9 cellular contexts compared by ENCODE assay signal in genomic region chr9:127927457-127928231, GRCh38. TPM values are rescaled to one million over a fixed set of nuclear protein-coding genes. Genes with fewer than 3 reads are reported as not detected.
DNase-seq lines count a peak whose midpoint lies in the region; ATAC-seq and TF ChIP-seq lines count a peak whose summit lies in the region.
"Had no signal": no experiment of that assay in that cellular context is flagged by ENCODE, and none has a peak within 500 bp of the region (broad histone marks: within the 10 kb centered on the region; RNA-seq: fewer than 3 reads in every experiment).

No MANE protein-coding gene starts in this region.

- H3K36me3 ChIP-seq in GM23248 (ENCODE audit: low read depth), result no peaks in the 10 kb centered on the region
- H3K36me3 ChIP-seq in brain microvascular endothelial cell (replicated peaks), result no peaks in the 10 kb centered on the region
- H3K36me3 ChIP-seq in mucosa of stomach (ENCODE audit: control insufficient read depth, insufficient read depth, low read length), result no peaks in the 10 kb centered on the region
- no peaks in the 10 kb centered on the region for H3K36me3 ChIP-seq in upper lobe of right lung

- TF ChIP-seq CTCF in brain microvascular endothelial cell (IDR thresholded peaks at IDR 0.05; ENCODE audit: low read depth, low read length, missing control alignments), result no peak
- TF ChIP-seq CTCF in upper lobe of right lung (IDR thresholded peaks at IDR 0.05), result no peak
- TF ChIP-seq CTCF in glutamatergic neuron (IDR thresholded peaks at IDR 0.05; ENCODE audit: partially characterized antibody, unreplicated experiment), result no peak

- peak overlapping the region; percentile 41 for H3K4me2 ChIP-seq in GM23248 (ENCODE audit: unreplicated experiment)

- DNase-seq in GM23248 (peak; percentile 55), T-helper 17 cell (peak; percentile 52 to 84 (median 82)), brain microvascular endothelial cell (no peak), upper lobe of right lung (peak; percentile 90), HCEC 1CT (no peak), glutamatergic neuron (no peak)

- H3K4me1 ChIP-seq in GM23248 (ENCODE audit: insufficient read depth), result peaks cover 36% of the 10 kb centered on the region
- peaks cover 38% of the 10 kb centered on the region for H3K4me1 ChIP-seq in mucosa of stomach (ENCODE audit: control insufficient read depth, insufficient read depth, low read length)
- H3K4me1 ChIP-seq in upper lobe of right lung, result peaks cover 26% of the 10 kb centered on the region

- H2AFZ ChIP-seq in GM23248, result no peak overlapping the region

- H3K9me3 Mint-ChIP-seq in glutamatergic neuron (ENCODE audit: unreplicated experiment), result peaks cover 9% of the 10 kb centered on the region

- intact Hi-C loops in upper lobe of right lung (cut with DNase I), result loop anchor here (10.0 kb wide), 1 partner anchor 193 kb away; the partner anchor contains the start of gene TOR2A

- H3K9me2 ChIP-seq in GM23248 (ENCODE audit: insufficient read depth), result no peaks in the 10 kb centered on the region

- peak overlapping the region; percentile 49 for H3K9ac ChIP-seq in GM23248
- peak overlapping the region; percentile 22 for H3K9ac ChIP-seq in mucosa of stomach (ENCODE audit: low read length)

- H3K27ac ChIP-seq in GM23248 (no peak overlapping the region), brain microvascular endothelial cell (no peak overlapping the region), upper lobe of right lung (no peak overlapping the region)
- H3K27ac ChIP-seq: HL-60 had no signal

- H3K4me3 Mint-ChIP-seq in T-helper 17 cell (peak overlapping the region; percentile 69), glutamatergic neuron (ENCODE audit: unreplicated experiment) (no peak overlapping the region)

- H3K9me3 ChIP-seq in GM23248 (ENCODE audit: low read depth) (no peaks in the 10 kb centered on the region), T-helper 17 cell (ENCODE audit: control insufficient read depth, low read length, poor library complexity, severe bottlenecking) (no peaks in the 10 kb centered on the region), mucosa of stomach (ENCODE audit: control insufficient read depth, low read length) (no peaks in the 10 kb centered on the region), upper lobe of right lung (no peaks in the 10 kb centered on the region)

- peaks cover 22% of the 10 kb centered on the region for H3K4me1 Mint-ChIP-seq in T-helper 17 cell
- H3K4me1 Mint-ChIP-seq in glutamatergic neuron (ENCODE audit: low read depth, unreplicated experiment), result peaks cover 11% of the 10 kb centered on the region

- H3K27me3 Mint-ChIP-seq in T-helper 17 cell (peaks cover 6% of the 10 kb centered on the region), glutamatergic neuron (ENCODE audit: unreplicated experiment) (peaks cover 7% of the 10 kb centered on the region)

- in situ Hi-C loops in GM23248 (cut with MboI) (no loop called here), brain microvascular endothelial cell (cut with HindIII; ENCODE audit: low pct_ligation_motif_present, low sequenced_read_pairs) (no loop called here)

- H4K20me1 ChIP-seq in GM23248 (ENCODE audit: insufficient read depth), result no peaks in the 10 kb centered on the region

- ATAC-seq in T-helper 17 cell (peak; percentile 68), upper lobe of right lung (peak; percentile 54), HG02678 (IDR thresholded peaks at IDR 0.05; ENCODE audit: unreplicated experiment) (no peak)

- H3K27ac Mint-ChIP-seq in T-helper 17 cell (no peak overlapping the region), glutamatergic neuron (ENCODE audit: unreplicated experiment) (no peak overlapping the region)

- peak overlapping the region; percentile 55 for H3K4me3 ChIP-seq in GM23248
- H3K4me3 ChIP-seq in brain microvascular endothelial cell (ENCODE audit: low read depth, low read length), result peak overlapping the region; percentile 39
- no peak overlapping the region for H3K4me3 ChIP-seq in mucosa of stomach (ENCODE audit: low read length)
- peak overlapping the region; percentile 43 for H3K4me3 ChIP-seq in upper lobe of right lung

- no peaks in the 10 kb centered on the region for H3K27me3 ChIP-seq in GM23248 (replicated peaks; ENCODE audit: insufficient read depth)
- H3K27me3 ChIP-seq in brain microvascular endothelial cell (replicated peaks), result no peaks in the 10 kb centered on the region
- peaks cover 28% of the 10 kb centered on the region for H3K27me3 ChIP-seq in mucosa of stomach (ENCODE audit: control insufficient read depth, insufficient read depth, low read length)
- peaks cover 11% of the 10 kb centered on the region for H3K27me3 ChIP-seq in upper lobe of right lung

- no peaks in the 10 kb centered on the region for H3K79me2 ChIP-seq in GM23248 (ENCODE audit: insufficient read depth)

- H3K36me3 Mint-ChIP-seq in T-helper 17 cell (ENCODE audit: low read depth), result no peaks in the 10 kb centered on the region
- H3K36me3 Mint-ChIP-seq in glutamatergic neuron (ENCODE audit: unreplicated experiment), result no peaks in the 10 kb centered on the region

- H3F3A ChIP-seq in GM23248 (ENCODE audit: insufficient read depth), result peaks cover 29% of the 10 kb centered on the region

- 11 to 16% methylated on average over 13 to 46 of the region's 48 CpGs for WGBS in GM23248 (ENCODE audit: low coverage in 1 of 2, low lambda C conversion rate in 2 of 2, missing lambda C conversion rate in 2 of 2), 2 experiments

RNA-seq across cellular contexts. Expression of gene PIP5KL1, which starts 2.9 kb away (rescaled TPM):
- 5.5 and 16.6 TPM in 2 replicates for total RNA-seq in GM23248 (2014; rRNA removed; shearing (Covaris generic))
- polyA plus RNA-seq in GM23248 (2016; fragmentation: Nextera tagmentation; extraction: Ambion mirVana), result 8.8 and 9.4 TPM in 2 replicates
- total RNA-seq in T-helper 17 cell (1 to 10 TPM; 2.1 to 2.3 TPM), upper lobe of right lung (3.5 TPM), glutamatergic neuron (ENCODE audit: unreplicated experiment) (11.9 TPM)

RNA-seq across cellular contexts. Expression of gene DPM2, which starts 10.0 kb away (rescaled TPM):
- 27.0 and 33.3 TPM in 2 replicates for total RNA-seq in GM23248 (2014; rRNA removed; shearing (Covaris generic))
- polyA plus RNA-seq in GM23248 (2016; fragmentation: Nextera tagmentation; extraction: Ambion mirVana), result 62.8 and 66.5 TPM in 2 replicates
- total RNA-seq in T-helper 17 cell (10 to 100 TPM; 23.3 to 26.2 TPM), upper lobe of right lung (37.1 TPM), glutamatergic neuron (ENCODE audit: unreplicated experiment) (35.3 TPM)

RNA-seq across cellular contexts. Expression of gene ST6GALNAC4, which starts 10.8 kb away (rescaled TPM):
- 45.5 and 61.0 TPM in 2 replicates for total RNA-seq in GM23248 (2014; rRNA removed; shearing (Covaris generic))
- polyA plus RNA-seq in GM23248 (2016; fragmentation: Nextera tagmentation; extraction: Ambion mirVana), result 33.7 and 40.1 TPM in 2 replicates
- total RNA-seq in T-helper 17 cell, result 10 to 100 TPM; 18.5 to 22.1 TPM
- 58.8 TPM for total RNA-seq in upper lobe of right lung
- 15.8 TPM for total RNA-seq in glutamatergic neuron (ENCODE audit: unreplicated experiment)

RNA-seq across cellular contexts. Expression of gene ST6GALNAC6, which starts 28.2 kb away (rescaled TPM):
- total RNA-seq in GM23248 (2014; rRNA removed; shearing (Covaris generic)), result 78.8 and 88.0 TPM in 2 replicates
- 81.1 and 82.0 TPM in 2 replicates for polyA plus RNA-seq in GM23248 (2016; fragmentation: Nextera tagmentation; extraction: Ambion mirVana)
- total RNA-seq in T-helper 17 cell (100 to 1,000 TPM in 1 of 2 donors, 10 to 100 TPM in 1; 74.5 to 108 TPM), upper lobe of right lung (94.7 TPM), glutamatergic neuron (ENCODE audit: unreplicated experiment) (26.1 TPM)

RNA-seq across cellular contexts. Expression of gene AK1, which starts 50.2 kb away (rescaled TPM):
- 51.8 and 52.9 TPM in 2 replicates for total RNA-seq in GM23248 (2014; rRNA removed; shearing (Covaris generic))
- polyA plus RNA-seq in GM23248 (2016; fragmentation: Nextera tagmentation; extraction: Ambion mirVana), result 157 and 159 TPM in 2 replicates
- total RNA-seq in T-helper 17 cell (10 to 100 TPM; 35.9 to 66.5 TPM), upper lobe of right lung (158 TPM), glutamatergic neuron (ENCODE audit: unreplicated experiment) (121 TPM)

Comparison
In these comparisons a context has a peak if more than half of its experiments do, and no peak if none do; other contexts are left out.
1. DNase-seq: peak in GM23248 (single experiment), T-helper 17 cell (3 of 3) and upper lobe of right lung (single experiment); none in brain microvascular endothelial cell (single experiment), HCEC 1CT (single experiment) and glutamatergic neuron (single experiment).